1 cellular context compared by ENCODE assay signal in genomic region chr10:100370561-100370975, GRCh38.
TF ChIP-seq lines count a peak whose summit lies in the region.

No MANE protein-coding gene starts in this region.

TF ChIP-seq in SK-N-SH treated with all-trans-retinoic acid at 6 μM for 48 hours, 23 proteins besides CTCF, POLR2A, EP300 and RAD21 (continued from another document):
- no peak for TF ChIP-seq POU6F1 (CRISPR knock-in tag; IDR thresholded peaks at IDR 0.05; ENCODE audit: borderline replicate concordance, low read depth)
- no peak for TF ChIP-seq PPARA (CRISPR knock-in tag; IDR thresholded peaks at IDR 0.05; ENCODE audit: borderline replicate concordance)
- TF ChIP-seq TOX (CRISPR knock-in tag; IDR thresholded peaks at IDR 0.05; ENCODE audit: borderline replicate concordance), result no peak
- no peak for TF ChIP-seq ZFP3 (CRISPR knock-in tag; IDR thresholded peaks at IDR 0.05)
